15 cellular contexts compared by ENCODE assay signal in the genomic region with DNA sequence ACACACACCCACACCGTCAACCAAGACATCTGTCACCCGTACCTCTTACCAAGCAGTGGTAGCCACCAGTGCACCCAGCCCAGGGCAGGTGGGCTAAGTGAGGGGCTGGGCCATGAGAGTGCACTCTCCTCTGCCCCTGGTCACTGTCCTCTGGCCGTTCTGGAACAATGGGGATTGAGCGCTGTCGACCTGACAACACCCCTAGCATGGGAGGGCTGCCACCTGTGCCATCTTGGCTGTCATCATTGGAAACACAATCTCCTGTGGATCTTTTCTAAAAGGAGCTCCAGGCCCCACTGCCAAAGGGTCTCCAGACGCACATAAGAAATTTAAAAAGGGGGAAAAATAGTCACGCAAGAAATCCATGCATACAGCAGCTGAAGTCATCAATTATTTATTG.
"Had no signal": no experiment of that assay in that cellular context is flagged by ENCODE, and none has a peak within 500 bp of the region (broad histone marks: within the 10 kb centered on the region; RNA-seq: fewer than 3 reads in every experiment).

No MANE protein-coding gene starts in this region.

- H3K27ac ChIP-seq: hepatocyte had no signal

- H3K9me3 ChIP-seq: SK-N-SH had no signal

- H3K4me3 Mint-ChIP-seq: activated naive CD8-positive, alpha-beta T cell treated with anti-CD3 and anti-CD28 coated beads, Interleukin-2, amount 50 U/mL, for 24 hours; effector memory CD8-positive, alpha-beta T cell; stimulated activated naive CD8-positive, alpha-beta T cell treated with anti-CD3 and anti-CD28 coated beads, Interleukin-15, Interleukin-2, amounts not matched to agents 100 ng/mL and 50 ng/mL, for 24 hours; T-cell had no signal

- H3K9me3 Mint-ChIP-seq: activated naive CD8-positive, alpha-beta T cell treated with anti-CD3 and anti-CD28 coated beads, Interleukin-2, amount 50 U/mL, for 24 hours; effector memory CD8-positive, alpha-beta T cell; stimulated activated naive CD8-positive, alpha-beta T cell treated with anti-CD3 and anti-CD28 coated beads, Interleukin-15, Interleukin-2, amounts not matched to agents 100 ng/mL and 50 ng/mL, for 24 hours; T-cell had no signal

- H3K9ac ChIP-seq: SK-N-SH had no signal

- H2AFZ ChIP-seq: hepatocyte had no signal

- H3K4me1 Mint-ChIP-seq: activated naive CD8-positive, alpha-beta T cell treated with anti-CD3 and anti-CD28 coated beads, Interleukin-2, amount 50 U/mL, for 24 hours; T-cell had no signal

- H3K4me2 ChIP-seq: hepatocyte, SK-N-SH, smooth muscle cell had no signal

- H3K27ac Mint-ChIP-seq: activated naive CD8-positive, alpha-beta T cell treated with anti-CD3 and anti-CD28 coated beads, Interleukin-2, amount 50 U/mL, for 24 hours; effector memory CD8-positive, alpha-beta T cell; stimulated activated naive CD8-positive, alpha-beta T cell treated with anti-CD3 and anti-CD28 coated beads, Interleukin-15, Interleukin-2, amounts not matched to agents 100 ng/mL and 50 ng/mL, for 24 hours; T-cell had no signal

- H3K27me3 ChIP-seq: hepatocyte had no signal

- H3K36me3 Mint-ChIP-seq: T-cell had no signal

- ATAC-seq: activated naive CD8-positive, alpha-beta T cell treated with anti-CD3 and anti-CD28 coated beads, Interleukin-2, amount 50 U/mL, for 24 hours; effector memory CD8-positive, alpha-beta T cell; right cardiac atrium; T-cell had no signal

- DNase-seq: activated CD4-positive, alpha-beta T cell treated with anti-CD3 and anti-CD28 coated beads for 1 hour; activated CD4-positive, alpha-beta T cell treated with anti-CD3 and anti-CD28 coated beads, Interleukin-2, amount 50 U/mL, for 4 hours; activated naive CD4-positive, alpha-beta T cell treated with Interleukin-2 at 50 U/mL for 16 hours; activated naive CD8-positive, alpha-beta T cell treated with anti-CD3 and anti-CD28 coated beads, Interleukin-2, amount 50 U/mL, for 24 hours; activated T-cell treated with anti-CD3 and anti-CD28 coated beads for 4 hours; effector memory CD8-positive, alpha-beta T cell; erythroblast; kidney glomerular epithelial cell; SK-N-SH; T-cell; T-helper 9 cell had no signal

- H3K4me3 ChIP-seq: hepatocyte, smooth muscle cell had no signal
